12 cellular contexts compared by ENCODE assay signal in the genomic region with DNA sequence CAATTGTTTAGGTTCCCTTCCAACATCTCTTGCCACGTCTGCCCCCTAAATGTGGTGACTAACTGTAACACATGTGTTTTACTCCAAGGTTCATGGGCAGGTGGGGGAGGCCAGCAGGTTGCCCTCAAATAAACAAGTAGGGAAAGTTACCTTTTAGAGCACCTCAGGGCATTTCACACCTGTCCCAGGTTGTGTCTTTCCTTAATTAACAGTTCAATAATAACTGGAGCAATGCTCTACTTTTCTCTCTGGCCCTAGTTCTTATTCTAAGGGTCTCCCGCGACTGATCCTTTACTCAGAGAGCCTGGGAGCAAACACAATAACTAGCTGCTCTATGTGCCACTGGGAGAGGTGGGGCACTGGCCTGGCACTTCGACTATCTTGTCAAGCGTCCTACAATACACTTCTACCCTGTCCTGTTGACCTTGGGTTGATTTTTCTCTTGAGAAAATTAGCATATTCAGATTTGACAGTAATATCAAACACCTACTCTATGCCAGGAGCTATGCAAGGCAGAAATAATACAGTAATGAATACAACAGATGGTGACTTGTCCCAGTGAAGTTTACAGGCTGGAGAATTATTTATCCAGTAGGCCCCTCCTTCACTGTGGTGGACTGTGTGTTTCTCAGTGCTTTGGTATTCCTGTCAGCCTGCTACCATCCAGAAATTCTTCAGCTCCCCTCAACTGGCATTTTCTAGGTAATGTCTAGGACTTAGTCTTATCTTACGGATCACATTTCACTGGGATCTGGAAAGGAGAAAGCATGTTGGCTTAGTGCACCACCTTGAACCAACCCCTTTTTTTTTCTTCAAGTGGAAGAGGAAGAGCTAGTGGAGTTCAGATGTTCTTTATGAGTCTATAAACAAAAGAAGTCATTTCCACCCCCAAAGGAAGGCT.
DNase-seq lines count a peak whose midpoint lies in the region; ATAC-seq and TF ChIP-seq lines count a peak whose summit lies in the region.
"Had no signal": no experiment of that assay in that cellular context is flagged by ENCODE, and none has a peak within 500 bp of the region (broad histone marks: within the 10 kb centered on the region; RNA-seq: fewer than 3 reads in every experiment).

No MANE protein-coding gene starts in this region.

- H3K4me3 ChIP-seq in fibroblast of the aortic adventitia (ENCODE audit: low read depth, low read length) = no peak overlapping the region
- H3K4me3 ChIP-seq: coronary artery had no signal

- no peak for ATAC-seq in GM21529 (IDR thresholded peaks at IDR 0.05; ENCODE audit: unreplicated experiment)
- ATAC-seq: HCT116; naive thymus-derived CD8-positive, alpha-beta T cell had no signal

- DNase-seq in GM04503 (ENCODE audit: low read depth) (peak; percentile 65), NCI-H446 (lab: John Stamatoyannopoulos, UW) (peak; percentile 31 to 76), fibroblast of the aortic adventitia (ENCODE audit: low read depth) (peak; percentile 80), renal cortical epithelial cell (ENCODE audit: low read depth) (peak; percentile 88), occipital lobe (lab: John Stamatoyannopoulos, UW) (no peak), UCSD-AML1 (lab: John Stamatoyannopoulos, UW; ENCODE audit: unreplicated experiment) (no peak)
- DNase-seq: activated T-cell treated with anti-CD3 and anti-CD28 coated beads, Interleukin-2, amount 50 U/mL, for 1 hour; naive thymus-derived CD8-positive, alpha-beta T cell; T1000 had no signal

- TF ChIP-seq CTCF in fibroblast of the aortic adventitia (IDR thresholded peaks at IDR 0.05; ENCODE audit: insufficient read depth, low read length) = no peak

Comparison
In these comparisons a context has a peak if more than half of its experiments do, and no peak if none do; other contexts are left out.
1. DNase-seq: peak in GM04503 (single experiment), NCI-H446 (2 of 2), fibroblast of the aortic adventitia (single experiment) and renal cortical epithelial cell (single experiment); none in occipital lobe (single experiment) and UCSD-AML1 (single experiment).